ENCODE assay signal across 8 cellular contexts in the genomic region with DNA sequence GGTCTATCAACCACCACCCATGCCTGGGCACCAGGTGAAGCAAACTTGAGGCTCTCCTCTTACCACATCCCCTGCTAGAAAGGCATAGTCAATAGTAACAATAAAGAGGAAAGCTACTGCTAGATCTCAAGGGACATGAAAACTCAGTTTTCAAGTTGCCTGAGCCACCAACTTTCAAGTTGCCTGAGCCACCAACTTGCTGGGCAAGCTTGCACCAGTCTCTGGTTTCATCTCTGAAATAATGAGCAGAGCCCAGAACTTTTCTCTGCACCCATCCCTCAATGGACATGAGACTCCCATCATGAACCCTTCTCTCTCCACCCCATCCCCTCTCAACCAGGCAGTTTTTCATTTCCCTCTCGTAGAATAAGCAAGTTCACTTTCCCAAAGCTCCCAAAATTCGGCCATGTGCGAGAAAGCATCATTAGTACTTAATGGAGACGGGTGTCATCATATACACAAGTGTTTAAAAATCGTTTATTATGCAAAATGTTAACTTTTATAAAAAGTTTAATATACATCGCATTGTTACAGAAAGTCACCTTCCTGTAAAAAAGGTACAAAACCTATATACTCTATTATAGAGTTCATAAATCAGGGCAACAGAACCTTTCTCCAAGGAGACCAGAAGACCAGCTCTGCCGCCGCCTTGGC. TPM values are rescaled to one million over a fixed set of nuclear protein-coding genes. Genes with fewer than 3 reads are reported as not detected.
DNase-seq lines count a peak whose midpoint lies in the region; ATAC-seq, FAIRE-seq and TF ChIP-seq lines count a peak whose summit lies in the region.

No MANE protein-coding gene starts in this region.

- CTCF ChIA-PET in BJ (lab: Yijun Ruan, JAX): interaction anchor here (1.0 to 23.8 kb wide), 5 partner anchors 8 to 78 kb away, joined by 3 to 644 read pairs (median 4); no protein-coding TSS in a partner anchor

- TF ChIP-seq CTCF in BJ (IDR thresholded peaks at IDR 0.05; ENCODE audit: insufficient read depth, low read depth, low read length) (no peak), colonic mucosa (IDR thresholded peaks at IDR 0.05) (no peak)

- H3K4me3 Mint-ChIP-seq in naive thymus-derived CD8-positive, alpha-beta T cell: peak overlapping the region; percentile 85 to 97 (median 94)

- no peaks in the 10 kb centered on the region for H3K36me3 ChIP-seq in BJ (ENCODE audit: control insufficient read depth, insufficient read depth, low read length)
- no peaks in the 10 kb centered on the region for H3K36me3 ChIP-seq in colonic mucosa

- ATAC-seq in naive thymus-derived CD8-positive, alpha-beta T cell: no peak
- ATAC-seq in HG02884 (IDR thresholded peaks at IDR 0.05; ENCODE audit: unreplicated experiment): no peak

- H3K27me3 ChIP-seq in BJ (ENCODE audit: control insufficient read depth, insufficient read depth, low read length): no peaks in the 10 kb centered on the region
- no peaks in the 10 kb centered on the region for H3K27me3 ChIP-seq in colonic mucosa

- FAIRE-seq in GM12892 (lab: Jason Lieb, UNC): no peak

- H3K9ac ChIP-seq in colonic mucosa (ENCODE audit: low read depth in 2 of 2, low read length in 2 of 2): peak overlapping the region; percentile 93 to 100

- peaks cover 0 to 10% (median 3%) of the 10 kb centered on the region in 3 donors for H3K36me3 Mint-ChIP-seq in naive thymus-derived CD8-positive, alpha-beta T cell

- no peaks in the 10 kb centered on the region for H3K27me3 Mint-ChIP-seq in naive thymus-derived CD8-positive, alpha-beta T cell

- H3K4me3 ChIP-seq in BJ (ENCODE audit: low read depth, low read length) (peak overlapping the region; percentile 76), colonic mucosa (peak overlapping the region; percentile 76)

- peaks cover 49 to 81% (median 75%) of the 10 kb centered on the region in 4 donors for H3K4me1 Mint-ChIP-seq in naive thymus-derived CD8-positive, alpha-beta T cell

- no peak for DNase-seq in BJ (ENCODE audit: low read depth)
- peak; percentile 78 for DNase-seq in NAMALWA (ENCODE audit: low spot score)
- DNase-seq in colonic mucosa: peak; percentile 22
- no peak for DNase-seq in naive thymus-derived CD8-positive, alpha-beta T cell
- DNase-seq in NCI-H446 (lab: John Stamatoyannopoulos, UW): no peak
- DNase-seq in NCI-H226: no peak
- no peak for DNase-seq in GM12892 (ENCODE audit: insufficient read length)

- no peaks in the 10 kb centered on the region for H3K9me3 Mint-ChIP-seq in naive thymus-derived CD8-positive, alpha-beta T cell

- intact Hi-C loops in colonic mucosa (cut with DNase I): no loop called here

- POLR2A ChIA-PET in BJ (lab: Charles Lee): interaction anchor here (0.7 kb wide), 1 partner anchor 20 kb away, joined by 9 read pairs; no protein-coding TSS in a partner anchor
- POLR2A ChIA-PET in naive thymus-derived CD8-positive, alpha-beta T cell (lab: Charles Lee): interaction anchor here (0.8 to 21.9 kb wide), 14 partner anchors 10 to 76 kb away, joined by 3 to 612 read pairs (median 12); no protein-coding TSS in a partner anchor

- H3K27ac Mint-ChIP-seq in naive thymus-derived CD8-positive, alpha-beta T cell: peak overlapping the region; percentile 81 to 97 (median 96)

- no peaks in the 10 kb centered on the region for H3K9me3 ChIP-seq in colonic mucosa

- peaks cover 25% of the 10 kb centered on the region for H3K4me1 ChIP-seq in colonic mucosa

- TF ChIP-seq POLR2A in GM12892 (IDR thresholded peaks at IDR 0.05; ENCODE audit: low read depth, low read length): no peak; the same call in 1 of the 2 replicates

- peak overlapping the region; percentile 91 for H3K27ac ChIP-seq in colonic mucosa

RNA-seq across cellular contexts. Expression of a gene that starts 1.7 kb away (rescaled TPM):
- 230 and 379 TPM in 2 replicates for polyA plus RNA-seq in BJ (2011; rRNA removed)
- polyA minus RNA-seq in BJ (2011; rRNA and poly(A)+ RNA removed): 249 and 251 TPM in 2 replicates
- 100 to 1,000 TPM; 106 to 221 TPM for total RNA-seq in colonic mucosa
- 10 to 100 TPM; 60.9 to 64.8 TPM for total RNA-seq in naive thymus-derived CD8-positive, alpha-beta T cell
- 1 to 10 TPM; 2.7 to 10.0 (median 4.6) TPM for polyA plus RNA-seq in naive thymus-derived CD8-positive, alpha-beta T cell
- 101 TPM for polyA plus RNA-seq in GM12892 (2012; ENCODE audit: missing spikeins)

RNA-seq across cellular contexts. Expression of a gene that starts 26.6 kb away (rescaled TPM):
- polyA plus RNA-seq in BJ (2011; rRNA removed): 0.11 TPM in 2 replicates
- polyA minus RNA-seq in BJ (2011; rRNA and poly(A)+ RNA removed): 0.24 and 0.67 TPM in 2 replicates
- total RNA-seq in colonic mucosa: 10 to 100 TPM in 1 of 2 donors, 1 to 10 TPM in 1; 8.2 to 32.9 TPM
- under 1 TPM; 0.10 to 0.14 TPM for total RNA-seq in naive thymus-derived CD8-positive, alpha-beta T cell
- polyA plus RNA-seq in naive thymus-derived CD8-positive, alpha-beta T cell: under 1 TPM in 2 of 3 donors, not detected in 1; 0.05 to 0.14 TPM
- polyA plus RNA-seq in GM12892 (2012; ENCODE audit: missing spikeins): 2.0 TPM

Comparison
In these comparisons a context has a peak if more than half of its experiments do, and no peak if none do; other contexts are left out.
1. DNase-seq: peak in NAMALWA (single experiment) and colonic mucosa (single experiment); none in BJ (single experiment), naive thymus-derived CD8-positive, alpha-beta T cell (0 of 10), NCI-H446 (0 of 2), NCI-H226 (single experiment) and GM12892 (single experiment).
2. RNA of a gene that starts 26.6 kb away (total RNA-seq): 8.2 to 32.9 TPM in colonic mucosa; 0.10 to 0.14 TPM in naive thymus-derived CD8-positive, alpha-beta T cell; every median in the first group is over 4 times any median in the second.